ENCODE assay signal across 20 cellular contexts in the genomic region with DNA sequence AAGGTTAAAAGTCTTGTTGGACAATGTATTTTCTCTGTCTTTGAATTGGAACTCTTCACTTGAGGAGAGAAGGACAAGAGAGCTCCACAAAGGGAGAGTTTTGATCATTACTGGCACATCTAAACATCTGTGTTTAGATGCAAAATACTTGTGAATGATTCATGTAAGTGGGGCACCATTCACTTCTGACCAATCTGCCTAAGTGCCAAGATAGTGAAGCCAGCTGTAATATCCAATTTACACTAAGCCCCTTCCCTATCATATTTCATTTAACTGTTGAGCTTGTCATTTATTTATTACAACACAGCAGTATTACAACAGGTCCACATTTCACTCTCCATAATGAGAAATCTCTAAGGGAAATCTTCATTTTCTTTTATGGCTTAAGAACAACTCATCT.
"Had no signal": no experiment of that assay in that cellular context is flagged by ENCODE, and none has a peak within 500 bp of the region (broad histone marks: within the 10 kb centered on the region; RNA-seq: fewer than 3 reads in every experiment).

No MANE protein-coding gene starts in this region.

- H3K27me3 ChIP-seq: gastrocnemius medialis, left lung had no signal

- H3K4me3 ChIP-seq: gastrocnemius medialis, left lung, lower lobe of right lung, thoracic aorta had no signal

- H3K27ac ChIP-seq: gastrocnemius medialis, left lung, lower lobe of right lung, thoracic aorta had no signal

- DNase-seq: activated CD4-positive, alpha-beta T cell treated with anti-CD3 and anti-CD28 coated beads for 48 hours; activated CD4-positive, alpha-beta T cell treated with anti-CD3 and anti-CD28 coated beads, Interleukin-2, amount 50 U/mL, for 48 hours; activated CD8-positive, alpha-beta memory T cell treated with anti-CD3 and anti-CD28 coated beads, Interleukin-2, amount 50 U/mL, for 4 hours; activated gamma-delta T cell; activated naive CD4-positive, alpha-beta T cell treated with anti-CD3 and anti-CD28 coated beads, Interleukin-2, amount 10 ng/mL, durations not matched to agents 7 days and 5 days; activated naive CD8-positive, alpha-beta T cell treated with anti-CD3 and anti-CD28 coated beads, Interleukin-2, amount 10 ng/mL, durations not matched to agents 7 days and 5 days; activated T-cell treated with anti-CD3 and anti-CD28 coated beads, Interleukin-2, amount 50 U/mL, for 24 hours; amygdala; caudate nucleus; cortex of kidney; endodermal cell; gastrocnemius medialis; glutamatergic neuron; left lung; lower lobe of right lung; mesendoderm; small intestine; stimulated activated CD4-positive, alpha-beta T cell treated with anti-CD3 and anti-CD28 coated beads, Interleukin-4, amount 100 ng/mL, for 24 hours; trophoblast cell had no signal

- H3K4me1 ChIP-seq: gastrocnemius medialis, left lung, lower lobe of right lung had no signal

- H3K36me3 ChIP-seq: gastrocnemius medialis, left lung, lower lobe of right lung, thoracic aorta had no signal

- H3K9me3 ChIP-seq: gastrocnemius medialis, lower lobe of right lung, thoracic aorta had no signal
